In the genomic region with DNA sequence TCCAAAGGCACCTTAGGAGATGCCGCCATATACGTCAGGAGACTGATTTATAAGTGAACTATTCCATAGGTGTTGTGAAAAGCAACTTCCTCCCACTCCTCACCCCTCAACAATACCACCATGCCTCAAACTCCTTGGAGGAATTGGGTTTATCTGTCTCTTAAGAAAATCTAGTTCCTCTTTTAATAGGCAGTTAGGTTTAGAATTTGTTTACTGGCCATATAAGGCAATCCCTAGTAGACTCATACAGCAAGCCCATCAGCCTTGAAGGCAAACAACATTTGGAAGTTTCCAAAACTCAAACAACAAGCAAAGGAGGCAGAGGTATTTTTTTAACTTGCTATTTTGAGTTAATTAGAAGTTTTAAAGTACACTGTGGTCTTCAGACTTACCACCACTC, we compare ENCODE assay signal across 18 cellular contexts. TPM values are rescaled to one million over a fixed set of nuclear protein-coding genes. Genes with fewer than 3 reads are reported as not detected.
A peak's percentile ranks its signal among the peaks of the same experiment; 100 is the strongest.
DNase-seq lines count a peak whose midpoint lies in the region; ATAC-seq, FAIRE-seq and TF ChIP-seq lines count a peak whose summit lies in the region.
"Had no signal": no experiment of that assay in that cellular context is flagged by ENCODE, and none has a peak within 500 bp of the region (broad histone marks: within the 10 kb centered on the region; RNA-seq: fewer than 3 reads in every experiment).

No MANE protein-coding gene starts in this region.

- no peaks in the 10 kb centered on the region for H3K9me3 ChIP-seq in OCI-LY1 (ENCODE audit: low read length)
- H3K9me3 ChIP-seq: tibial artery had no signal

- peaks cover 30% of the 10 kb centered on the region for H3K4me1 Mint-ChIP-seq in CD14-positive monocyte
- H3K4me1 Mint-ChIP-seq in effector memory CD8-positive, alpha-beta T cell (ENCODE audit: low read depth in 2 of 2), result peaks cover 0 to 2% of the 10 kb centered on the region in 2 donors
- H3K4me1 Mint-ChIP-seq: H9 had no signal

- H3K4me2 ChIP-seq in OCI-LY1 (ENCODE audit: low read length), result no peak overlapping the region
- H3K4me2 ChIP-seq: smooth muscle cell had no signal

- H3K27me3 Mint-ChIP-seq in CD14-positive monocyte (ENCODE audit: low read depth in 3 of 3), result no peaks in the 10 kb centered on the region
- no peaks in the 10 kb centered on the region for H3K27me3 Mint-ChIP-seq in effector memory CD8-positive, alpha-beta T cell

- peak overlapping the region; percentile 19 for H3K27ac ChIP-seq in OCI-LY1 (ENCODE audit: low read depth, low read length, poor library complexity, severe bottlenecking)
- H3K27ac ChIP-seq: SK-N-MC, tibial artery had no signal

- no peaks in the 10 kb centered on the region for H3F3A ChIP-seq in OCI-LY1 (ENCODE audit: insufficient read depth, low read length)

- H3K9ac ChIP-seq in OCI-LY1 (ENCODE audit: low read length), result no peak overlapping the region

- H3K79me2 ChIP-seq in OCI-LY1 (ENCODE audit: insufficient read depth, low read length), result no peaks in the 10 kb centered on the region

- no peak overlapping the region for H3K4me3 ChIP-seq in OCI-LY1 (ENCODE audit: low read depth, low read length, poor library complexity, severe bottlenecking)
- H3K4me3 ChIP-seq: SK-N-MC, smooth muscle cell, tibial artery had no signal

- peaks cover 100% of the 10 kb centered on the region for H3K36me3 ChIP-seq in OCI-LY1 (ENCODE audit: insufficient read depth, low read length)

- FAIRE-seq in HTR-8/SVneo (lab: Jason Lieb, UNC), result no peak
- FAIRE-seq: keratinocyte had no signal

- H3K27ac Mint-ChIP-seq in CD14-positive monocyte, result peak overlapping the region; percentile 68 to 84 (median 70)
- peak overlapping the region; percentile 36 to 83 for H3K27ac Mint-ChIP-seq in effector memory CD8-positive, alpha-beta T cell
- H3K27ac Mint-ChIP-seq: H9 had no signal

- no peaks in the 10 kb centered on the region for H3K9me3 Mint-ChIP-seq in CD14-positive monocyte
- no peaks in the 10 kb centered on the region for H3K9me3 Mint-ChIP-seq in effector memory CD8-positive, alpha-beta T cell
- H3K9me3 Mint-ChIP-seq: H9 had no signal

- H3K27me3 ChIP-seq in OCI-LY1 (ENCODE audit: insufficient read depth, low read length), result no peaks in the 10 kb centered on the region
- H3K27me3 ChIP-seq: tibial artery had no signal

- no peak overlapping the region for H2AFZ ChIP-seq in OCI-LY1 (ENCODE audit: low read length)

- no peak for TF ChIP-seq CTCF in CD14-positive monocyte (IDR thresholded peaks at IDR 0.05)
- no peak for TF ChIP-seq CTCF in OCI-LY1 (IDR thresholded peaks at IDR 0.05; ENCODE audit: low read length)

- intact Hi-C loops in CD14-positive monocyte (cut with micrococcal nuclease), result no loop called here

- no peak for ATAC-seq in effector memory CD8-positive, alpha-beta T cell (replicated peaks)
- ATAC-seq in GM21526 (IDR thresholded peaks at IDR 0.05; ENCODE audit: low FRiP score, unreplicated experiment), result no peak
- ATAC-seq: PC-3 had no signal

- H3K4me3 Mint-ChIP-seq in CD14-positive monocyte, result no peak overlapping the region
- H3K4me3 Mint-ChIP-seq in effector memory CD8-positive, alpha-beta T cell, result no peak overlapping the region
- H3K4me3 Mint-ChIP-seq: H9 had no signal

- no peaks in the 10 kb centered on the region for H3K9me2 ChIP-seq in OCI-LY1 (ENCODE audit: low read depth, low read length)

- H3K4me1 ChIP-seq in OCI-LY1 (ENCODE audit: insufficient read depth, low read length, severe bottlenecking), result no peaks in the 10 kb centered on the region

- peaks cover 91 to 99% of the 10 kb centered on the region in 2 donors for H3K36me3 Mint-ChIP-seq in CD14-positive monocyte
- peaks cover 87% of the 10 kb centered on the region for H3K36me3 Mint-ChIP-seq in effector memory CD8-positive, alpha-beta T cell (ENCODE audit: insufficient read depth)

- H4K20me1 ChIP-seq in OCI-LY1 (ENCODE audit: insufficient read depth, low read length), result no peaks in the 10 kb centered on the region

- DNase-seq in CD14-positive monocyte (ENCODE audit: low spot score), result no peak
- DNase-seq in GF-D8 (lab: John Stamatoyannopoulos, UW), result peak; percentile 18
- DNase-seq in effector memory CD8-positive, alpha-beta T cell, result no peak
- no peak for DNase-seq in NK-92 treated with Interleukin-12 subunit alpha and Interleukin-12 subunit beta, amount 100 ng/mL, for 24 hours (lab: John Stamatoyannopoulos, UW)
- no peak for DNase-seq in HTR-8/SVneo (ENCODE audit: insufficient read length, low spot score)
- DNase-seq: activated gamma-delta T cell treated with Interleukin-2 at 50 U/mL for 16 hours, cerebellar nuclear complex, H9, mesenchymal stem cell, NCI-H187 treated with DMSO at 0.1 percent for 48 hours, NCI-H446, PC-3, tibial artery had no signal

RNA-seq across cellular contexts. Expression of a gene that starts 35.6 kb away (rescaled TPM):
- 100 to 1,000 TPM; 167 to 214 TPM for polyA plus RNA-seq in CD14-positive monocyte
